Comparison of ENCODE assay signal across 1 cellular context in genomic region chr2:35454966-35455638, GRCh38.
TF ChIP-seq lines count a peak whose summit lies in the region.

No MANE protein-coding gene starts in this region.

TF ChIP-seq in GM12878, 131 proteins besides CTCF, POLR2A, EP300 and RAD21 (continued from another document):
- TF ChIP-seq REST (IDR thresholded peaks at IDR 0.05; ENCODE audit: low read depth, low read length) = no peak
- TF ChIP-seq HSF1 (IDR thresholded peaks at IDR 0.05; ENCODE audit: low read depth, low read length) = no peak
- no peak for TF ChIP-seq PAX5 (IDR thresholded peaks at IDR 0.05; ENCODE audit: borderline replicate concordance, low read depth, low read length)
